ENCODE assay signal across 20 cellular contexts in the genomic region with DNA sequence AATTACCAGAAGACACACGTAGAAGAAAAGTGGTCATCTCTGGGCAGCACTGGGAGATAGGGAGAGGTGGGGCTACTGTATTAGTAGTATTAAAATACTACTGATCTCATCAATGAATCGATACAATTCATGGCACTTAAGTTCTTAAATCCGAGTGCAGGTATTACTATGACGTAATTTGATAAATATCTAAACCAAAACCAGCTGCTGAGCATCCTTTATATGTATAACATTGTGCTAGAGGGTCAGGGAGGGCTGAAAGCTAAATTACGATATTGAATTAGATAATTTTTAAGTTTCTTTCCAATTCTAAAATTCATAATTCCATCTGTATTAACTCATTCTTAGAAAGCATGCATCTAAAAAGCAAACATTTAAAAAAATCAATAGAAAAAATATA. TPM values are rescaled to one million over a fixed set of nuclear protein-coding genes. Genes with fewer than 3 reads are reported as not detected.
DNase-seq lines count a peak whose midpoint lies in the region; ATAC-seq and TF ChIP-seq lines count a peak whose summit lies in the region.
"Had no signal": no experiment of that assay in that cellular context is flagged by ENCODE, and none has a peak within 500 bp of the region (broad histone marks: within the 10 kb centered on the region; RNA-seq: fewer than 3 reads in every experiment).

No MANE protein-coding gene starts in this region.

- peaks cover 61% of the 10 kb centered on the region for H3K4me1 Mint-ChIP-seq in activated naive CD8-positive, alpha-beta T cell (ENCODE audit: low read depth)
- peaks cover 51% of the 10 kb centered on the region for H3K4me1 Mint-ChIP-seq in activated naive CD8-positive, alpha-beta T cell treated with anti-CD3 and anti-CD28 coated beads, Interleukin-2, amount 50 U/mL, for 24 hours
- peaks cover 31% of the 10 kb centered on the region for H3K4me1 Mint-ChIP-seq in activated T-helper 17 cell treated with anti-CD3 and anti-CD28 coated beads, Interleukin-2, amount 50 U/mL, for 72 hours
- peaks cover 37% of the 10 kb centered on the region for H3K4me1 Mint-ChIP-seq in stimulated activated effector memory CD8-positive, alpha-beta T cell treated with anti-CD3 and anti-CD28 coated beads, Interleukin-12 subunit alpha, Interleukin-12 subunit beta, amount 100 ng/mL, for 72 hours

- no peaks in the 10 kb centered on the region for H3K9me3 Mint-ChIP-seq in activated naive CD8-positive, alpha-beta T cell (ENCODE audit: low read depth)
- H3K9me3 Mint-ChIP-seq in activated naive CD8-positive, alpha-beta T cell treated with anti-CD3 and anti-CD28 coated beads, Interleukin-2, amount 50 U/mL, for 24 hours, result no peaks in the 10 kb centered on the region
- H3K9me3 Mint-ChIP-seq in activated T-helper 17 cell treated with anti-CD3 and anti-CD28 coated beads, Interleukin-2, amount 50 U/mL, for 72 hours, result no peaks in the 10 kb centered on the region
- H3K9me3 Mint-ChIP-seq in stimulated activated effector memory CD8-positive, alpha-beta T cell treated with anti-CD3 and anti-CD28 coated beads, Interleukin-12 subunit alpha, Interleukin-12 subunit beta, amount 100 ng/mL, for 72 hours, result no peaks in the 10 kb centered on the region
- H3K9me3 Mint-ChIP-seq: CD8-positive, alpha-beta T cell; HFFc6 had no signal

- H3K27ac ChIP-seq in KOPT-K1 (ENCODE audit: low read depth, low read length, poor library complexity, severe bottlenecking) (peak overlapping the region; percentile 51), gastroesophageal sphincter (no peak overlapping the region)
- H3K27ac ChIP-seq: testis had no signal

- no peak for ATAC-seq in activated naive CD8-positive, alpha-beta T cell treated with anti-CD3 and anti-CD28 coated beads, Interleukin-2, amount 50 U/mL, for 24 hours
- ATAC-seq in activated T-helper 17 cell treated with anti-CD3 and anti-CD28 coated beads, Interleukin-2, amount 50 U/mL, for 72 hours (replicated peaks), result no peak
- ATAC-seq in stimulated activated effector memory CD8-positive, alpha-beta T cell treated with anti-CD3 and anti-CD28 coated beads, Interleukin-12 subunit alpha, Interleukin-12 subunit beta, amount 100 ng/mL, for 72 hours, result no peak
- no peak for ATAC-seq in gastroesophageal sphincter

- no peaks in the 10 kb centered on the region for H3K27me3 Mint-ChIP-seq in activated naive CD8-positive, alpha-beta T cell
- H3K27me3 Mint-ChIP-seq in activated naive CD8-positive, alpha-beta T cell treated with anti-CD3 and anti-CD28 coated beads, Interleukin-2, amount 50 U/mL, for 24 hours, result no peaks in the 10 kb centered on the region
- H3K27me3 Mint-ChIP-seq in activated T-helper 17 cell treated with anti-CD3 and anti-CD28 coated beads, Interleukin-2, amount 50 U/mL, for 72 hours, result no peaks in the 10 kb centered on the region

- H3K9me3 ChIP-seq in KOPT-K1 (ENCODE audit: insufficient read depth, low read length, poor library complexity, severe bottlenecking) (no peaks in the 10 kb centered on the region), gastroesophageal sphincter (no peaks in the 10 kb centered on the region)
- H3K9me3 ChIP-seq: esophagus squamous epithelium, testis had no signal

- TF ChIP-seq EP300 in gastroesophageal sphincter (IDR thresholded peaks at IDR 0.05), result no peak

- peaks cover 0 to 56% (median 8%) of the 10 kb centered on the region in 3 donors for H3K4me1 ChIP-seq in gastroesophageal sphincter

- H3K4me3 Mint-ChIP-seq in activated naive CD8-positive, alpha-beta T cell, result peak overlapping the region; percentile 14
- H3K4me3 Mint-ChIP-seq in activated naive CD8-positive, alpha-beta T cell treated with anti-CD3 and anti-CD28 coated beads, Interleukin-2, amount 50 U/mL, for 24 hours, result no peak overlapping the region
- peak overlapping the region; percentile 70 for H3K4me3 Mint-ChIP-seq in activated T-helper 17 cell treated with anti-CD3 and anti-CD28 coated beads, Interleukin-2, amount 50 U/mL, for 72 hours
- peak overlapping the region; percentile 45 for H3K4me3 Mint-ChIP-seq in stimulated activated effector memory CD8-positive, alpha-beta T cell treated with anti-CD3 and anti-CD28 coated beads, Interleukin-12 subunit alpha, Interleukin-12 subunit beta, amount 100 ng/mL, for 72 hours
- H3K4me3 Mint-ChIP-seq: HFFc6 had no signal

- H3K36me3 ChIP-seq in KOPT-K1 (ENCODE audit: insufficient read depth, low read length) (peaks cover 69% of the 10 kb centered on the region), gastroesophageal sphincter (no peaks in the 10 kb centered on the region), H7 (replicated peaks; ENCODE audit: control insufficient read depth, insufficient read depth, low read length) (no peaks in the 10 kb centered on the region)

- peak overlapping the region; percentile 93 for H3K27ac Mint-ChIP-seq in activated naive CD8-positive, alpha-beta T cell
- H3K27ac Mint-ChIP-seq in activated naive CD8-positive, alpha-beta T cell treated with anti-CD3 and anti-CD28 coated beads, Interleukin-2, amount 50 U/mL, for 24 hours, result no peak overlapping the region
- peak overlapping the region; percentile 49 for H3K27ac Mint-ChIP-seq in activated T-helper 17 cell treated with anti-CD3 and anti-CD28 coated beads, Interleukin-2, amount 50 U/mL, for 72 hours
- H3K27ac Mint-ChIP-seq in stimulated activated effector memory CD8-positive, alpha-beta T cell treated with anti-CD3 and anti-CD28 coated beads, Interleukin-12 subunit alpha, Interleukin-12 subunit beta, amount 100 ng/mL, for 72 hours, result no peak overlapping the region

- TF ChIP-seq POLR2A in gastroesophageal sphincter (IDR thresholded peaks at IDR 0.05), result no peak

- no peak for DNase-seq in activated naive CD8-positive, alpha-beta T cell treated with anti-CD3 and anti-CD28 coated beads, Interleukin-2, amount 50 U/mL, for 24 hours
- no peak for DNase-seq in stimulated activated effector memory CD8-positive, alpha-beta T cell treated with anti-CD3 and anti-CD28 coated beads, Interleukin-12 subunit alpha, Interleukin-12 subunit beta, amount 100 ng/mL, for 72 hours (ENCODE audit: low spot score in 2 of 2)
- DNase-seq in GM19240 (ENCODE audit: insufficient read length, low spot score), result no peak
- no peak for DNase-seq in H7
- DNase-seq: activated effector memory CD4-positive, alpha-beta T cell treated with Interleukin-2 at 50 U/mL for 16 hours; aorta; cerebellar nuclear complex; DMS79; esophagus squamous epithelium; HFFc6; NCI-H1930; NCI-H446 treated with DMSO at 0.1 percent for 48 hours; stimulated activated CD4-positive, alpha-beta T cell treated with anti-CD3 and anti-CD28 coated beads, Interleukin-12 subunit alpha, Interleukin-12 subunit beta, amount 100 ng/mL, for 4 hours; testis had no signal

- peaks cover 11% of the 10 kb centered on the region for H3K36me3 Mint-ChIP-seq in activated naive CD8-positive, alpha-beta T cell
- peaks cover 51% of the 10 kb centered on the region for H3K36me3 Mint-ChIP-seq in activated naive CD8-positive, alpha-beta T cell treated with anti-CD3 and anti-CD28 coated beads, Interleukin-2, amount 50 U/mL, for 24 hours (ENCODE audit: low read depth)
- peaks cover 96% of the 10 kb centered on the region for H3K36me3 Mint-ChIP-seq in activated T-helper 17 cell treated with anti-CD3 and anti-CD28 coated beads, Interleukin-2, amount 50 U/mL, for 72 hours (ENCODE audit: low read depth)
- peaks cover 97% of the 10 kb centered on the region for H3K36me3 Mint-ChIP-seq in stimulated activated effector memory CD8-positive, alpha-beta T cell treated with anti-CD3 and anti-CD28 coated beads, Interleukin-12 subunit alpha, Interleukin-12 subunit beta, amount 100 ng/mL, for 72 hours

- H3K27me3 ChIP-seq in gastroesophageal sphincter, result no peaks in the 10 kb centered on the region
- H3K27me3 ChIP-seq in H7 (ENCODE audit: control insufficient read depth, insufficient read depth, low read length), result no peaks in the 10 kb centered on the region
- H3K27me3 ChIP-seq: esophagus squamous epithelium, testis had no signal

- TF ChIP-seq CTCF in gastroesophageal sphincter (IDR thresholded peaks at IDR 0.05), result no peak

- WGBS in gastroesophageal sphincter (ENCODE audit: low coverage in 1 of 2), 2 donors, result 51 to 79% methylated on average over 5 of the region's 5 CpGs

- no peak overlapping the region for H3K4me3 ChIP-seq in gastroesophageal sphincter
- H3K4me3 ChIP-seq in H7 (ENCODE audit: insufficient read depth, low read depth, low read length), result no peak overlapping the region
- H3K4me3 ChIP-seq: esophagus squamous epithelium, K562, testis had no signal

RNA-seq across cellular contexts. Expression of a gene that starts 25.3 kb away (rescaled TPM):
- total RNA-seq in activated T-helper 17 cell treated with anti-CD3 and anti-CD28 coated beads, Interleukin-2, amount 50 U/mL, for 72 hours, result 100 to 1,000 TPM; 170 to 262 TPM
- total RNA-seq in gastroesophageal sphincter, result 100 to 1,000 TPM; 115 to 176 (median 156) TPM
- 79.5 and 108 TPM in 2 replicates for total RNA-seq in H7 (2014; rRNA removed; shearing (Covaris generic))

Comparison
In these comparisons a context has a peak if more than half of its experiments do, and no peak if none do; other contexts are left out.
1. H3K27ac Mint-ChIP-seq: peak in activated naive CD8-positive, alpha-beta T cell (single experiment) and activated T-helper 17 cell treated with anti-CD3 and anti-CD28 coated beads, Interleukin-2, amount 50 U/mL, for 72 hours (single experiment); none in activated naive CD8-positive, alpha-beta T cell treated with anti-CD3 and anti-CD28 coated beads, Interleukin-2, amount 50 U/mL, for 24 hours (single experiment) and stimulated activated effector memory CD8-positive, alpha-beta T cell treated with anti-CD3 and anti-CD28 coated beads, Interleukin-12 subunit alpha, Interleukin-12 subunit beta, amount 100 ng/mL, for 72 hours (single experiment).